ENCODE assay signal across 21 cellular contexts in the genomic region with DNA sequence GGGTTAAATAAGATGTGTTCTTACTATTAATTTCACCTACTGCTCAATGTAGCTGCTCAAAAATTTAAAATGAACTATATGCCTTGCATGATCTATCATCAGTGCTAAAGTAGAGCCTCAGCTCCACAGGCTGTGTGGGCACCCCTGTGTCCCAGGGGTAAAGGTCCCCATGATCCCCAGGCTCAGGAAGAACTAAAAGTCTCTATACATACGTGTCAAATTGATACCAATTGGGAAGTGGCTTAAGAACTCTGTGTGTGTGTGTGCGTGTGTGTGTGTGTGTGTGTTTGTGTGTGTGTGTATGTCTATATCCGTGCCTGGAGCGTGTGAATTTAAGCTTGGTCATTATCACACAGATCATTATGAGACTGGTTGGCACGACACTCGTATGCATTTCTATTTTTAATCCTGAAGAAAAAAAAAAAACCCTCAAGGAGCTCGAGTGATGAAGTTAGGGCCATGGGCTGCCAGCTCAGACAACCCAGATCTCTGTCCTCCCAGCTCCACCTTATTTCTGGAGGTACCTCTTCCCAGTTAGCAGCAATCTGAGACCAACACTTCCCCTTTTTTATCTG. TPM values are rescaled to one million over a fixed set of nuclear protein-coding genes. Genes with fewer than 3 reads are reported as not detected.
"Had no signal": no experiment of that assay in that cellular context is flagged by ENCODE, and none has a peak within 500 bp of the region (broad histone marks: within the 10 kb centered on the region; RNA-seq: fewer than 3 reads in every experiment).

No MANE protein-coding gene starts in this region.

- H3K36me3 Mint-ChIP-seq: activated naive CD4-positive, alpha-beta T cell treated with anti-CD3 and anti-CD28 coated beads, Interleukin-2, amount 50 U/mL, for 24 hours; immature natural killer cell; mesothelial cell of epicardium had no signal

- H3K27me3 ChIP-seq: neutrophil, spleen, upper lobe of right lung had no signal

- H3K9me3 Mint-ChIP-seq: activated B cell treated with CpG ODN at 0.5 μM for 24 hours; activated CD4-positive, alpha-beta T cell treated with anti-CD3 and anti-CD28 coated beads, Interleukin-2, amount 10 ng/mL, durations not matched to agents 7 days and 5 days; activated naive CD4-positive, alpha-beta T cell treated with anti-CD3 and anti-CD28 coated beads, Interleukin-2, amount 50 U/mL, for 24 hours; central memory CD8-positive, alpha-beta T cell; mesothelial cell of epicardium had no signal

- H3K4me1 Mint-ChIP-seq: activated B cell treated with CpG ODN at 0.5 μM for 24 hours; activated CD4-positive, alpha-beta T cell treated with anti-CD3 and anti-CD28 coated beads, Interleukin-2, amount 10 ng/mL, durations not matched to agents 7 days and 5 days; activated naive CD4-positive, alpha-beta T cell treated with anti-CD3 and anti-CD28 coated beads, Interleukin-2, amount 50 U/mL, for 24 hours; central memory CD8-positive, alpha-beta T cell had no signal

- H3K4me3 ChIP-seq: lower lobe of right lung, spleen, upper lobe of right lung had no signal

- ATAC-seq: left cardiac atrium; right cardiac atrium; stimulated activated naive CD8-positive, alpha-beta T cell treated with anti-CD3 and anti-CD28 coated beads, Interleukin-15, Interleukin-2, amounts not matched to agents 100 U/mL and 50 U/mL, for 24 hours; upper lobe of right lung had no signal

- H3K36me3 ChIP-seq: lower lobe of right lung, neutrophil, spleen, upper lobe of right lung had no signal

- H3K9me3 ChIP-seq: lower lobe of right lung, neutrophil, spleen, upper lobe of right lung had no signal

- DNase-seq: activated B cell treated with CpG ODN at 0.5 μM for 24 hours; activated CD4-positive, alpha-beta T cell treated with anti-CD3 and anti-CD28 coated beads, Interleukin-2, amount 10 ng/mL, durations not matched to agents 7 days and 5 days; activated T-cell treated with anti-CD3 and anti-CD28 coated beads for 4 hours; cortex of kidney; effector CD8-positive, alpha-beta T cell; immature natural killer cell; left cardiac atrium; lower lobe of right lung; posterior cingulate gyrus; right cardiac atrium; spleen; stimulated activated CD4-positive, alpha-beta T cell treated with anti-CD3 and anti-CD28 coated beads, Interleukin-2, amount 100 ng/mL, for 24 hours; stimulated activated naive CD8-positive, alpha-beta T cell treated with anti-CD3 and anti-CD28 coated beads, Interleukin-15, Interleukin-2, amounts not matched to agents 100 U/mL and 50 U/mL, for 24 hours; upper lobe of right lung had no signal

- H3K27ac Mint-ChIP-seq: activated B cell treated with CpG ODN at 0.5 μM for 24 hours; activated CD4-positive, alpha-beta T cell treated with anti-CD3 and anti-CD28 coated beads, Interleukin-2, amount 10 ng/mL, durations not matched to agents 7 days and 5 days; activated naive CD4-positive, alpha-beta T cell treated with anti-CD3 and anti-CD28 coated beads, Interleukin-2, amount 50 U/mL, for 24 hours; mesothelial cell of epicardium had no signal

- H3K4me3 Mint-ChIP-seq: activated B cell treated with CpG ODN at 0.5 μM for 24 hours; activated CD4-positive, alpha-beta T cell treated with anti-CD3 and anti-CD28 coated beads, Interleukin-2, amount 10 ng/mL, durations not matched to agents 7 days and 5 days; activated naive CD4-positive, alpha-beta T cell treated with anti-CD3 and anti-CD28 coated beads, Interleukin-2, amount 50 U/mL, for 24 hours; central memory CD8-positive, alpha-beta T cell; immature natural killer cell; mesothelial cell of epicardium had no signal

- H3K4me1 ChIP-seq: lower lobe of right lung, spleen, upper lobe of right lung had no signal

- H3K27ac ChIP-seq: lower lobe of right lung, neutrophil, spleen, upper lobe of right lung had no signal

- H3K27me3 Mint-ChIP-seq: activated B cell treated with CpG ODN at 0.5 μM for 24 hours had no signal

RNA-seq across cellular contexts. Expression of a gene that starts 45.9 kb away (rescaled TPM):
- total RNA-seq: activated B cell treated with CpG ODN at 0.5 μM for 24 hours; activated CD4-positive, alpha-beta T cell treated with anti-CD3 and anti-CD28 coated beads, Interleukin-2, amount 10 ng/mL, durations not matched to agents 7 days and 5 days; activated CD8-positive, alpha-beta memory T cell treated with anti-CD3 and anti-CD28 coated beads for 36 hours; left cardiac atrium; lower lobe of right lung; mesothelial cell of epicardium; myocyte; right cardiac atrium; spleen; T-helper 1 cell treated with Interleukin-12 subunit alpha and Interleukin-12 subunit beta and Interleukin-4 antibody, amounts not matched to agents 30 ng/mL and 1 ng/mL, for 36 hours; upper lobe of right lung had no signal
